27 cellular contexts compared by ENCODE assay signal in the genomic region with DNA sequence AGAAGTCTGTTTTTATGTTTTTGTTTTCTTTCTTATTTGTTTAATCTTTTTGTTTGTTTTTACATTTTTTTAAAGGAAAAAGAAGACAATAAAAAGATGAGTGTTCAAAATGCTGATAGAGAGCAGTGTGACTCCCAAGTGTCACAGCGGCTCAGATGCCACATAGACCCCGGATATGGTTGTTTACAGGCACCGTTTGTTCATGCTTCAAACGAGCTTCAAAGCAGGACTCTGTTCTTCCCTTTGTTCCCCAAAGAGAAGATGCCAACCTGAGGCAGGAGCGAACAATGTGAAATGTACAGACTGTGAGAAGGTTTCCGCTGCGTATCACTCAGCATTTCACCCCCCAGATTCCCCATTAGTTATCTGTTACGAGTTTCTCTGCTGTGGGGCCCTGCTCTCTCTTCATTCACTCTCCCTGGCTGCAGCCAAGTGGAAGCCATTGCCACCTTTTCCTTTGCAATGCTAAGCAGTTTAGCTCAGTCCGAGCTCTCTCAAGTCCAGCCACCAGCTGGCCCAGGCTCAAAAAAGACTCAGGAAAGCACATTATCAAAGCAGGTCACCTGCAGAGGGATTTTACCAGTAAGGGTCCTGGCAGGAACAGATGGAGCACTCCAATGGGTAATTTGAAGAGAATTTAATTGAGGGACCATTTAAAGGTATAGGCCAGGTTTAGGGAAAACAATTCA. TPM values are rescaled to one million over a fixed set of nuclear protein-coding genes. Genes with fewer than 3 reads are reported as not detected.
DNase-seq lines count a peak whose midpoint lies in the region; ATAC-seq, FAIRE-seq and TF ChIP-seq lines count a peak whose summit lies in the region.
"Had no signal": no experiment of that assay in that cellular context is flagged by ENCODE, and none has a peak within 500 bp of the region (broad histone marks: within the 10 kb centered on the region; RNA-seq: fewer than 3 reads in every experiment).

No MANE protein-coding gene starts in this region.

- no peaks in the 10 kb centered on the region for H3K27me3 Mint-ChIP-seq in GM23338 (ENCODE audit: insufficient read depth, low read depth, poor library complexity)
- peaks cover 0 to 12% (median 9%) of the 10 kb centered on the region in 5 donors for H3K27me3 Mint-ChIP-seq in naive thymus-derived CD4-positive, alpha-beta T cell
- H3K27me3 Mint-ChIP-seq: activated CD8-positive, alpha-beta T cell treated with anti-CD3 and anti-CD28 coated beads for 36 hours; activated naive CD8-positive, alpha-beta T cell treated with anti-CD3 and anti-CD28 coated beads for 36 hours; central memory CD8-positive, alpha-beta T cell had no signal

- H3F3A ChIP-seq in GM23338 (replicated peaks; ENCODE audit: low read depth): no peaks in the 10 kb centered on the region

- no peak overlapping the region for H3K4me3 ChIP-seq in GM23338
- H3K4me3 ChIP-seq in K562: no peak overlapping the region
- H3K4me3 ChIP-seq in naive thymus-derived CD4-positive, alpha-beta T cell (ENCODE audit: low read length): no peak overlapping the region
- H3K4me3 ChIP-seq: heart left ventricle, SJSA1, thoracic aorta, vagina had no signal

- peak overlapping the region; percentile 46; the same call in 1 of the 2 replicates for H3K27ac Mint-ChIP-seq in GM23338
- no peak overlapping the region for H3K27ac Mint-ChIP-seq in naive thymus-derived CD4-positive, alpha-beta T cell
- H3K27ac Mint-ChIP-seq: activated CD8-positive, alpha-beta T cell treated with anti-CD3 and anti-CD28 coated beads for 36 hours; activated naive CD8-positive, alpha-beta T cell treated with anti-CD3 and anti-CD28 coated beads for 36 hours; natural killer cell had no signal

- WGBS in K562 (ENCODE audit: insufficient coverage, low coverage, missing lambda C conversion rate): 49% methylated on average over 9 of the region's 9 CpGs

- H3K27ac ChIP-seq in GM23338 (ENCODE audit: low read depth) (0 out of 2 replicates have a peak overlapping the region, but pooled peaks have one; percentile 70), K562 (ENCODE audit: extremely low read depth, low read depth, low read length) (no peak overlapping the region)
- no peak overlapping the region for H3K27ac ChIP-seq in naive thymus-derived CD4-positive, alpha-beta T cell (ENCODE audit: low read depth, low read length)
- H3K27ac ChIP-seq: heart left ventricle, parathyroid adenoma, SJSA1, thoracic aorta, vagina had no signal

- TF ChIP-seq RAD21 in K562 (CRISPR knock-in tag; conservative IDR thresholded peaks at IDR 0.05 in 1 of 2, IDR thresholded peaks at IDR 0.05 in 1 of 2): no peak

- CTCF ChIA-PET in K562 (lab: Yijun Ruan, JAX; ENCODE audit: low intra/inter-chr PET ratio): no interaction called here
- CTCF ChIA-PET in naive thymus-derived CD4-positive, alpha-beta T cell (lab: Charles Lee): no interaction called here

- peak overlapping the region; percentile 89 for H2AFZ ChIP-seq in GM23338
- H2AFZ ChIP-seq in K562 (ENCODE audit: low read depth, low read length): peak overlapping the region; percentile 55; the same call in 1 of the 2 replicates
- H2AFZ ChIP-seq: parathyroid adenoma had no signal

- ATAC-seq in GM23338 (peak; percentile 81), K562 (no peak), HG03095 (IDR thresholded peaks at IDR 0.05; ENCODE audit: unreplicated experiment) (no peak)
- ATAC-seq in naive thymus-derived CD4-positive, alpha-beta T cell: no peak
- ATAC-seq: activated CD8-positive, alpha-beta T cell treated with anti-CD3 and anti-CD28 coated beads for 36 hours; heart left ventricle; left ventricle myocardium superior; natural killer cell; right cardiac atrium had no signal

- no peak overlapping the region for H3K4me3 Mint-ChIP-seq in GM23338
- peak overlapping the region in 1 of 10 donors; percentile 25 for H3K4me3 Mint-ChIP-seq in naive thymus-derived CD4-positive, alpha-beta T cell
- H3K4me3 Mint-ChIP-seq: activated CD8-positive, alpha-beta T cell treated with anti-CD3 and anti-CD28 coated beads for 36 hours; activated naive CD8-positive, alpha-beta T cell treated with anti-CD3 and anti-CD28 coated beads for 36 hours; central memory CD8-positive, alpha-beta T cell; natural killer cell had no signal

- H3K79me2 ChIP-seq in GM23338 (replicated peaks; ENCODE audit: insufficient read depth) (no peaks in the 10 kb centered on the region), K562 (ENCODE audit: control insufficient read depth, insufficient read depth, low read length) (no peaks in the 10 kb centered on the region)
- H3K79me2 ChIP-seq: parathyroid adenoma had no signal

- TF ChIP-seq CTCF in GM23338 (conservative IDR thresholded peaks at IDR 0.05; ENCODE audit: low read depth in 2 of 2): no peak
- TF ChIP-seq CTCF in K562 (IDR thresholded peaks at IDR 0.05 in 2 of 3, conservative IDR thresholded peaks at IDR 0.05 in 1 of 3; ENCODE audit: insufficient read depth in 2 of 3, low read depth in 1 of 3, low read length in 3 of 3): no peak

- peaks cover 3% of the 10 kb centered on the region; the same call in 2 of the 3 replicates for H3K9me3 Mint-ChIP-seq in GM23338
- H3K9me3 Mint-ChIP-seq in naive thymus-derived CD4-positive, alpha-beta T cell: peaks cover 0 to 17% (median 3%) of the 10 kb centered on the region in 11 donors
- H3K9me3 Mint-ChIP-seq: activated CD8-positive, alpha-beta T cell treated with anti-CD3 and anti-CD28 coated beads for 36 hours; central memory CD8-positive, alpha-beta T cell; natural killer cell had no signal

- H3K4me1 ChIP-seq in GM23338 (ENCODE audit: insufficient read depth): peaks cover 23% of the 10 kb centered on the region
- H3K4me1 ChIP-seq in K562 (replicated peaks in 1 of 2; ENCODE audit: control insufficient read depth in 2 of 2, insufficient read depth in 2 of 2, low read length in 2 of 2): no peaks in the 10 kb centered on the region
- no peaks in the 10 kb centered on the region for H3K4me1 ChIP-seq in naive thymus-derived CD4-positive, alpha-beta T cell (ENCODE audit: control insufficient read depth in 2 of 2, insufficient read depth in 2 of 2, low read length in 2 of 2)
- H3K4me1 ChIP-seq: heart left ventricle, parathyroid adenoma, SJSA1, vagina had no signal

- in situ Hi-C loops in K562 (cut with MboI): no loop called here

- POLR2A ChIA-PET in K562 (lab: Yijun Ruan, JAX): no interaction called here
- POLR2A ChIA-PET in naive thymus-derived CD4-positive, alpha-beta T cell (lab: Charles Lee): no interaction called here

- H3K36me3 Mint-ChIP-seq in GM23338 (ENCODE audit: low read depth): no peaks in the 10 kb centered on the region
- no peaks in the 10 kb centered on the region for H3K36me3 Mint-ChIP-seq in naive thymus-derived CD4-positive, alpha-beta T cell
- H3K36me3 Mint-ChIP-seq: activated naive CD8-positive, alpha-beta T cell treated with anti-CD3 and anti-CD28 coated beads for 36 hours; natural killer cell had no signal

- no peak for TF ChIP-seq EP300 in K562 (IDR thresholded peaks at IDR 0.05; ENCODE audit: low read length)

- no peak for FAIRE-seq in K562 (lab: Jason Lieb, UNC)
- FAIRE-seq: RCC 7860 had no signal

- BruUV-seq in K562 (replicated peaks; lab: Mats Ljungman, UMichigan): no TSS peak

- H3K4me1 Mint-ChIP-seq in GM23338: peaks cover 26% of the 10 kb centered on the region
- no peaks in the 10 kb centered on the region for H3K4me1 Mint-ChIP-seq in naive thymus-derived CD4-positive, alpha-beta T cell
- H3K4me1 Mint-ChIP-seq: activated naive CD8-positive, alpha-beta T cell treated with anti-CD3 and anti-CD28 coated beads for 36 hours; central memory CD8-positive, alpha-beta T cell; natural killer cell had no signal

- H3K36me3 ChIP-seq in GM23338 (ENCODE audit: insufficient read depth): no peaks in the 10 kb centered on the region
- H3K36me3 ChIP-seq in K562 (ENCODE audit: control insufficient read depth, insufficient read depth, low read length): no peaks in the 10 kb centered on the region
- no peaks in the 10 kb centered on the region for H3K36me3 ChIP-seq in naive thymus-derived CD4-positive, alpha-beta T cell (ENCODE audit: control insufficient read depth in 2 of 3, insufficient read depth in 3 of 3, low read length in 3 of 3)
- H3K36me3 ChIP-seq: heart left ventricle, SJSA1, thoracic aorta, vagina had no signal

- DNase-seq in GM23338 (ENCODE audit: low spot score) (peak; percentile 34), NCI-H2227 (lab: John Stamatoyannopoulos, UW; ENCODE audit: unreplicated experiment) (peak; percentile 58), K562 (ENCODE audit: extremely low read depth in 1 of 4, low spot score in 3 of 4) (no peak), mesenteric fat pad (ENCODE audit: low spot score) (peak; percentile 12), NCI-H1694 treated with DMSO at 0.1 percent for 48 hours (lab: John Stamatoyannopoulos, UW) (no peak), AG20443 (ENCODE audit: low spot score) (no peak)
- no peak for DNase-seq in naive thymus-derived CD4-positive, alpha-beta T cell
- DNase-seq: activated CD4-positive, CD25-positive, alpha-beta regulatory T cell treated with anti-CD3 and anti-CD28 coated beads, Interleukin-2, amount 50 U/mL, for 72 hours; activated CD8-positive, alpha-beta T cell treated with anti-CD3 and anti-CD28 coated beads for 36 hours; activated naive CD8-positive, alpha-beta T cell treated with anti-CD3 and anti-CD28 coated beads for 36 hours; C1 segment of cervical spinal cord; heart left ventricle; left ventricle myocardium superior; midbrain; natural killer cell; NCI-H1436 treated with DMSO at 0.1 percent for 48 hours; right cardiac atrium; stimulated activated CD4-positive, alpha-beta T cell treated with anti-CD3 and anti-CD28 coated beads, Interleukin-4, amount 100 ng/mL, for 24 hours; stimulated activated naive CD4-positive, alpha-beta T cell treated with Interleukin-2 at 50 U/mL for 16 hours; T-helper 1 cell had no signal

- H3K9me1 ChIP-seq in K562 (ENCODE audit: control insufficient read depth, insufficient read depth, low read length): no peaks in the 10 kb centered on the region

- no peak overlapping the region for H3K9ac ChIP-seq in K562 (ENCODE audit: insufficient read depth in 1 of 2, low read depth in 2 of 2, low read length in 2 of 2)
- H3K9ac ChIP-seq: parathyroid adenoma had no signal

- intact Hi-C loops in K562 (cut with micrococcal nuclease): no loop called here
- intact Hi-C loops in naive thymus-derived CD4-positive, alpha-beta T cell (cut with micrococcal nuclease): no loop called here

- H3K27me3 ChIP-seq in GM23338 (ENCODE audit: insufficient read depth) (no peaks in the 10 kb centered on the region), K562 (ENCODE audit: control insufficient read depth in 2 of 2, insufficient read depth in 2 of 2, low read length in 2 of 2) (no peaks in the 10 kb centered on the region)
- no peaks in the 10 kb centered on the region for H3K27me3 ChIP-seq in naive thymus-derived CD4-positive, alpha-beta T cell (ENCODE audit: control insufficient read depth in 2 of 2, insufficient read depth in 2 of 2, low read length in 2 of 2)
- H3K27me3 ChIP-seq: heart left ventricle, vagina had no signal

- H3K4me2 ChIP-seq in GM23338 (no peak overlapping the region), K562 (ENCODE audit: insufficient read depth, low read length) (no peak overlapping the region)

- TF ChIP-seq POLR2A in K562 (conservative IDR thresholded peaks at IDR 0.05): no peak

- no peaks in the 10 kb centered on the region for H3K9me3 ChIP-seq in K562 (replicated peaks; ENCODE audit: control insufficient read depth, insufficient read depth, low read depth, low read length)
- no peaks in the 10 kb centered on the region for H3K9me3 ChIP-seq in naive thymus-derived CD4-positive, alpha-beta T cell (ENCODE audit: control insufficient read depth in 2 of 3, low read length in 3 of 3)
- H3K9me3 ChIP-seq: heart left ventricle, SJSA1, thoracic aorta, vagina had no signal

- H3K9me2 ChIP-seq in GM23338 (ENCODE audit: insufficient read depth): 0 out of 2 replicates have a peak, but pooled peaks cover 4% of the 10 kb centered on the region

- H4K20me1 ChIP-seq in GM23338 (replicated peaks; ENCODE audit: insufficient read depth): no peaks in the 10 kb centered on the region
- H4K20me1 ChIP-seq in K562 (replicated peaks; ENCODE audit: control insufficient read depth, insufficient read depth, low read length): no peaks in the 10 kb centered on the region

RNA-seq across cellular contexts. Expression of gene PHLPP1, which starts 36.4 kb away (rescaled TPM):
- total RNA-seq in GM23338 (2014; rRNA removed; shearing (Covaris generic)): 72.5 and 73.6 TPM in 2 replicates
- 15.7 and 16.3 TPM in 2 replicates for polyA plus RNA-seq in GM23338 (2016; fragmentation: Nextera tagmentation; extraction: Ambion mirVana)
- total RNA-seq in K562 (2011; cell fraction: chromatin; rRNA removed; ENCODE audit: low replicate concordance): 30.9 and 39.4 TPM in 2 replicates
- 13.0 and 15.7 TPM in 2 replicates for total RNA-seq in K562 (2011; cell fraction: nucleolus; rRNA removed)
- 12.4 and 12.5 TPM in 2 replicates for total RNA-seq in K562 (2011; cell fraction: nucleoplasm; rRNA removed)
- total RNA-seq in K562 (2014; rRNA removed): 4.9 and 5.8 TPM in 2 replicates
- 4.5 and 4.6 TPM in 2 replicates for total RNA-seq in K562 (2014; rRNA removed; fragmentation: Illumina TruSeq; extraction: Trizol)
- total RNA-seq in K562 (2015; rRNA removed; fragmentation: Illumina TruSeq; extraction: Trizol): 4.5 and 5.9 TPM in 2 replicates
- 7.6 and 9.0 TPM in 2 replicates for total RNA-seq in K562 (2021)
- 3.4 and 6.0 TPM in 2 replicates for polyA plus RNA-seq in K562 (2011; rRNA removed)
- polyA plus RNA-seq in K562 (2011; cell fraction: cytosol; rRNA removed): 3.4 and 4.6 TPM in 2 replicates
- 5.6 and 7.3 TPM in 2 replicates for polyA plus RNA-seq in K562 (2011; cell fraction: nucleus; rRNA removed)
- polyA plus RNA-seq in K562 (2012): 5.3 and 5.6 TPM in 2 replicates
- 4.8 and 7.2 TPM in 2 replicates for polyA plus RNA-seq in K562 (2014; fragmentation: Illumina TruSeq; extraction: Trizol)
- under 1 TPM; 0.56 TPM for polyA plus RNA-seq in K562 (2014; fragmentation: Nextera tagmentation; extraction: Ambion mirVana)
- polyA plus RNA-seq in K562 (2014; rRNA removed): 2.6 and 2.8 TPM in 2 replicates
- polyA minus RNA-seq in K562 (2011; rRNA and poly(A)+ RNA removed): 20.7 and 42.8 TPM in 2 replicates
- 11.4 and 14.5 TPM in 2 replicates for polyA minus RNA-seq in K562 (2011; cell fraction: cytosol; rRNA and poly(A)+ RNA removed)
- polyA minus RNA-seq in K562 (2011; cell fraction: nucleus; rRNA and poly(A)+ RNA removed): 10.1 and 27.2 TPM in 2 replicates
- 7.0 TPM for total RNA-seq in mesenteric fat pad
- total RNA-seq in naive thymus-derived CD4-positive, alpha-beta T cell: 1 to 10 TPM; 5.5 to 9.7 (median 8.1) TPM
- polyA plus RNA-seq in naive thymus-derived CD4-positive, alpha-beta T cell: under 1 TPM; 0.07 to 0.28 TPM

Comparison
In these comparisons a context has a peak if more than half of its experiments do, and no peak if none do; other contexts are left out.
1. DNase-seq: peak in GM23338 (single experiment), NCI-H2227 (single experiment) and mesenteric fat pad (single experiment); none in K562 (0 of 4), NCI-H1694 treated with DMSO at 0.1 percent for 48 hours (single experiment), naive thymus-derived CD4-positive, alpha-beta T cell (0 of 9) and AG20443 (single experiment).